ENCODE assay signal across 16 cellular contexts in the genomic region with DNA sequence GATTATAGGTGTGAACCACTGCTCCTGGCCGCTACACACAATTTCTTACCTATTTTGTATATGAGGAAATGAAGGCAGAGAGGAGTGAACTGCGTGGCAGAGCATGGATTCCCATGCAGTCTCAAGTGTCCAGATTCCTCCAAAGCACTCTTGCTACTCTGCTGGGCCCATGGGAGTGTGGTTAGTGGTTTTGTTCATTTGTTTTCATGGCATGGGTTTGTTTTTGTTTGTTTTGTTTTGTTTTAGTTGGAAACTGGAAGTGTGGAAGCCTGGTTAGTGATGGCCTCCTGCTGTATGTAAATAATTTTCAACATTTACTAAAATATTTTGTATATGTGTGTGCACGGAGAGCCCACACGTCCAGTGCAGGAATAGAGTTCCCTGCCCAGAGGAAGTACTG.
DNase-seq lines count a peak whose midpoint lies in the region; TF ChIP-seq lines count a peak whose summit lies in the region.
"Had no signal": no experiment of that assay in that cellular context is flagged by ENCODE, and none has a peak within 500 bp of the region (broad histone marks: within the 10 kb centered on the region; RNA-seq: fewer than 3 reads in every experiment).

No MANE protein-coding gene starts in this region.

- H3K9ac ChIP-seq in mesenchymal stem cell (ENCODE audit: low read length) = peak overlapping the region; percentile 33

- H2BK12ac ChIP-seq in mesenchymal stem cell (ENCODE audit: low read length in 2 of 2) = no peak overlapping the region

- no peak overlapping the region for H3K4ac ChIP-seq in mesenchymal stem cell (ENCODE audit: low read depth in 1 of 2, low read length in 2 of 2)

- H2BK5ac ChIP-seq in mesenchymal stem cell (ENCODE audit: low read depth, low read length, poor library complexity, severe bottlenecking) = no peak overlapping the region

- no peak overlapping the region for H2AK5ac ChIP-seq in mesenchymal stem cell (ENCODE audit: low read length, severe bottlenecking)

- no peak overlapping the region for H3K14ac ChIP-seq in mesenchymal stem cell (ENCODE audit: low read length in 2 of 2)

- H2AFZ ChIP-seq in mesenchymal stem cell (ENCODE audit: low read depth, low read length) = no peak overlapping the region
- H2AFZ ChIP-seq: GM23338 had no signal

- H2BK15ac ChIP-seq in mesenchymal stem cell (ENCODE audit: low read depth, poor library complexity, severe bottlenecking) = no peak overlapping the region

- H3K27me3 ChIP-seq in mesenchymal stem cell (ENCODE audit: control insufficient read depth in 1 of 2, insufficient read depth in 1 of 2, low read length in 2 of 2) = no peaks in the 10 kb centered on the region

- 89% methylated on average over 3 of the region's 4 CpGs for WGBS in mesenchymal stem cell

- peak; percentile 1 to 19 for DNase-seq in NCI-H526 (lab: John Stamatoyannopoulos, UW)
- no peak for DNase-seq in NCI-H526 treated with DMSO at 0.1 percent for 48 hours (lab: John Stamatoyannopoulos, UW)
- DNase-seq in brain pericyte (ENCODE audit: low read depth, low spot score) = peak; percentile 79
- no peak for DNase-seq in mesenchymal stem cell
- DNase-seq in smooth muscle cell of the brain vasculature (ENCODE audit: low read depth, low spot score) = peak; percentile 79
- no peak for DNase-seq in activated CD8-positive, alpha-beta memory T cell treated with anti-CD3 and anti-CD28 coated beads, Interleukin-2, amount 50 U/mL, for 4 hours
- no peak for DNase-seq in GM13977 (ENCODE audit: low spot score)
- no peak for DNase-seq in NCI-H146 treated with DMSO at 0.1 percent for 48 hours (lab: John Stamatoyannopoulos, UW; ENCODE audit: unreplicated experiment)
- DNase-seq: AML-193; Caco-2; CD4-positive, alpha-beta T cell; HCEC 1CT had no signal

- H4K91ac ChIP-seq in mesenchymal stem cell (ENCODE audit: low read length) = no peak overlapping the region

- peaks cover 8% of the 10 kb centered on the region for H3K9me3 ChIP-seq in mesenchymal stem cell (ENCODE audit: control insufficient read depth, low read length)
- H3K9me3 ChIP-seq: Caco-2 had no signal

- H3K23ac ChIP-seq in mesenchymal stem cell (ENCODE audit: low read length in 2 of 2) = no peak overlapping the region

- no peaks in the 10 kb centered on the region for H3K79me1 ChIP-seq in mesenchymal stem cell (replicated peaks; ENCODE audit: low read length, poor library complexity, severe bottlenecking)

- H2BK120ac ChIP-seq in mesenchymal stem cell (ENCODE audit: low read depth, low read length) = no peak overlapping the region

- no peak overlapping the region for H3K4me3 ChIP-seq in mesenchymal stem cell (ENCODE audit: insufficient read depth in 1 of 2, low read depth in 1 of 2, low read length in 2 of 2)
- H3K4me3 ChIP-seq: A549, GM23338 had no signal

- no peak for TF ChIP-seq CTCF in GM13977 (IDR thresholded peaks at IDR 0.05; ENCODE audit: extremely low read depth, insufficient read depth, missing control alignments)

- H3K4me1 ChIP-seq in mesenchymal stem cell (ENCODE audit: control insufficient read depth, insufficient read depth, low read depth, low read length) = peaks cover 7% of the 10 kb centered on the region

- H3K4me2 ChIP-seq in mesenchymal stem cell (ENCODE audit: low read length, poor library complexity, severe bottlenecking) = no peak overlapping the region
- H3K4me2 ChIP-seq: A549, GM23338 had no signal

- in situ Hi-C loops in GM13977 (cut with MboI; ENCODE audit: low pct_unique_long_range_greater_than_20kb, low sequenced_read_pairs, unreplicated experiment) = no loop called here

- no peak overlapping the region for H3K18ac ChIP-seq in mesenchymal stem cell (ENCODE audit: low read depth in 1 of 2, low read length in 2 of 2)

- no peaks in the 10 kb centered on the region for H3K36me3 ChIP-seq in mesenchymal stem cell (ENCODE audit: control insufficient read depth in 1 of 2, insufficient read depth in 2 of 2, low read depth in 1 of 2, low read length in 2 of 2)

- H4K8ac ChIP-seq in mesenchymal stem cell (ENCODE audit: low read length) = no peak overlapping the region

- no peak overlapping the region for H3K27ac ChIP-seq in mesenchymal stem cell (ENCODE audit: low read length, poor library complexity, severe bottlenecking)
- H3K27ac ChIP-seq: 22Rv1, A549, C4-2B had no signal

Comparison
In these comparisons a context has a peak if more than half of its experiments do, and no peak if none do; other contexts are left out.
1. DNase-seq: peak in NCI-H526 (2 of 2), brain pericyte (single experiment) and smooth muscle cell of the brain vasculature (single experiment); none in NCI-H526 treated with DMSO at 0.1 percent for 48 hours (single experiment), mesenchymal stem cell (single experiment), activated CD8-positive, alpha-beta memory T cell treated with anti-CD3 and anti-CD28 coated beads, Interleukin-2, amount 50 U/mL, for 4 hours (single experiment), GM13977 (single experiment) and NCI-H146 treated with DMSO at 0.1 percent for 48 hours (single experiment).